Comparison of ENCODE assay signal across 9 cellular contexts in genomic region chr1:232923739-232924386, GRCh38. TPM values are rescaled to one million over a fixed set of nuclear protein-coding genes. Genes with fewer than 3 reads are reported as not detected.
DNase-seq lines count a peak whose midpoint lies in the region; ATAC-seq and TF ChIP-seq lines count a peak whose summit lies in the region.
"Had no signal": no experiment of that assay in that cellular context is flagged by ENCODE, and none has a peak within 500 bp of the region (broad histone marks: within the 10 kb centered on the region; RNA-seq: fewer than 3 reads in every experiment).

No MANE protein-coding gene starts in this region.

- H3K36me3 ChIP-seq in KOPT-K1 (ENCODE audit: insufficient read depth, low read length), result no peaks in the 10 kb centered on the region

- H3K27ac ChIP-seq in KOPT-K1 (ENCODE audit: low read depth, low read length, poor library complexity, severe bottlenecking), result peak overlapping the region; percentile 67

- H3K4me1 Mint-ChIP-seq in HFFc6 (ENCODE audit: low read depth), result no peaks in the 10 kb centered on the region
- H3K4me1 Mint-ChIP-seq: memory B cell had no signal

- ATAC-seq in GM19395 (IDR thresholded peaks at IDR 0.05; ENCODE audit: unreplicated experiment), result peak; percentile 93
- ATAC-seq in activated naive CD4-positive, alpha-beta T cell treated with anti-CD3 and anti-CD28 coated beads, Interleukin-2, amount 50 U/mL, for 72 hours, result peak; percentile 95 to 96

- peaks cover 13 to 17% of the 10 kb centered on the region in 2 donors for H3K36me3 Mint-ChIP-seq in activated naive CD4-positive, alpha-beta T cell treated with anti-CD3 and anti-CD28 coated beads, Interleukin-2, amount 50 U/mL, for 72 hours
- no peaks in the 10 kb centered on the region for H3K36me3 Mint-ChIP-seq in HFFc6 (ENCODE audit: low read depth)
- H3K36me3 Mint-ChIP-seq: memory B cell had no signal

- H3K27me3 Mint-ChIP-seq in HFFc6 (ENCODE audit: insufficient read depth), result peaks cover 2% of the 10 kb centered on the region; the same call in 1 of the 2 replicates

- H3K27ac Mint-ChIP-seq in activated naive CD4-positive, alpha-beta T cell treated with anti-CD3 and anti-CD28 coated beads, Interleukin-2, amount 50 U/mL, for 72 hours, result peak overlapping the region; percentile 82 to 85
- no peak overlapping the region for H3K27ac Mint-ChIP-seq in HFFc6
- H3K27ac Mint-ChIP-seq: memory B cell had no signal

- DNase-seq in activated naive CD4-positive, alpha-beta T cell treated with anti-CD3 and anti-CD28 coated beads, Interleukin-2, amount 50 U/mL, for 72 hours (ENCODE audit: low spot score in 2 of 2), result peak; percentile 54 to 72
- peak in 2 of 3 experiments; percentile 1 to 5 for DNase-seq in stimulated activated CD4-positive, alpha-beta T cell treated with anti-CD3 and anti-CD28 coated beads, TNF-alpha, amount 100 ng/mL, for 4 hours (ENCODE audit: low read depth in 3 of 3)
- DNase-seq in NCI-H2081 treated with DMSO at 0.1 percent for 48 hours (lab: John Stamatoyannopoulos, UW), result no peak
- no peak for DNase-seq in HFFc6
- no peak for DNase-seq in cerebellum (ENCODE audit: low spot score)
- DNase-seq in NCI-H2171 (lab: John Stamatoyannopoulos, UW), result no peak

- no peak for TF ChIP-seq CTCF in HFFc6 (IDR thresholded peaks at IDR 0.05)

- peaks cover 8 to 17% of the 10 kb centered on the region in 2 donors for H3K9me3 Mint-ChIP-seq in activated naive CD4-positive, alpha-beta T cell treated with anti-CD3 and anti-CD28 coated beads, Interleukin-2, amount 50 U/mL, for 72 hours
- peaks cover 6% of the 10 kb centered on the region; the same call in 1 of the 2 replicates for H3K9me3 Mint-ChIP-seq in HFFc6
- H3K9me3 Mint-ChIP-seq: memory B cell had no signal

- no peak overlapping the region for H3K4me3 Mint-ChIP-seq in HFFc6
- H3K4me3 Mint-ChIP-seq: memory B cell had no signal

- H3K9me3 ChIP-seq in KOPT-K1 (ENCODE audit: insufficient read depth, low read length, poor library complexity, severe bottlenecking), result peaks cover 7% of the 10 kb centered on the region

RNA-seq across cellular contexts. Expression of gene NTPCR, which starts 26.5 kb away (rescaled TPM):
- 10 to 100 TPM; 59.0 to 85.4 TPM for total RNA-seq in activated naive CD4-positive, alpha-beta T cell treated with anti-CD3 and anti-CD28 coated beads, Interleukin-2, amount 50 U/mL, for 72 hours
- total RNA-seq in HFFc6 (2021; fragmentation: NEBNext Ultra II Directional; extraction: Animal tissue kit (Norgen Biotek cat#: 25700)), result 10 to 100 TPM; 25.5 to 31.8 (median 28.2) TPM
- 18.1 TPM for total RNA-seq in cerebellum

Comparison
In these comparisons a context has a peak if more than half of its experiments do, and no peak if none do; other contexts are left out.
1. DNase-seq: peak in activated naive CD4-positive, alpha-beta T cell treated with anti-CD3 and anti-CD28 coated beads, Interleukin-2, amount 50 U/mL, for 72 hours (2 of 2) and stimulated activated CD4-positive, alpha-beta T cell treated with anti-CD3 and anti-CD28 coated beads, TNF-alpha, amount 100 ng/mL, for 4 hours (2 of 3); none in NCI-H2081 treated with DMSO at 0.1 percent for 48 hours (single experiment), HFFc6 (single experiment), cerebellum (single experiment) and NCI-H2171 (single experiment).